Comparison of ENCODE assay signal across 1 cellular context in genomic region chr10:64840341-64840740, GRCh38.
TF ChIP-seq lines count a peak whose summit lies in the region.

No MANE protein-coding gene starts in this region.

TF ChIP-seq in GM23338, 12 proteins besides CTCF, POLR2A, EP300 and RAD21 (continued from another document):
- TF ChIP-seq ZNF462 (CRISPR knock-in tag; IDR thresholded peaks at IDR 0.05) (no peak), ZNF331 (CRISPR knock-in tag; IDR thresholded peaks at IDR 0.05; ENCODE audit: low read depth) (no peak), EZH2phosphoT487 (IDR thresholded peaks at IDR 0.05; ENCODE audit: unreplicated experiment) (no peak), POLR2AphosphoS5 (IDR thresholded peaks at IDR 0.05; ENCODE audit: low read depth) (no peak), STAT1 (IDR thresholded peaks at IDR 0.05; ENCODE audit: unreplicated experiment) (no peak), EZH2 (IDR thresholded peaks at IDR 0.05; ENCODE audit: low read depth, unreplicated experiment) (no peak)
